Comparison of ENCODE assay signal across 6 cellular contexts in genomic region chr22:42953772-42954171, GRCh38.
DNase-seq lines count a peak whose midpoint lies in the region; ATAC-seq, FAIRE-seq and TF ChIP-seq lines count a peak whose summit lies in the region.
"Not testable (repeated sequence)": the region's sequence is repeated elsewhere in the genome, so short reads cannot be mapped to it uniquely, and the experiment has no call there.

No MANE protein-coding gene starts in this region.

- not testable (repeated sequence) for H3K36me3 ChIP-seq in esophagus muscularis mucosa, tibial artery

- FAIRE-seq in GM12891 (lab: Jason Lieb, UNC) = peak; percentile 55

- WGBS in esophagus muscularis mucosa = 82% methylated on average over 6 of the region's 6 CpGs

- not testable (repeated sequence) for H3K27me3 Mint-ChIP-seq in WTC11 (ENCODE audit: low read depth); neural crest cell (ENCODE audit: low read depth)

- H3K4me3 Mint-ChIP-seq in WTC11, neural crest cell: not testable (repeated sequence)

- peak overlapping the region; percentile 92 for H3K27ac Mint-ChIP-seq in WTC11
- peak overlapping the region; percentile 38 for H3K27ac Mint-ChIP-seq in neural crest cell (ENCODE audit: unreplicated experiment)

- peaks cover 12% of the 10 kb centered on the region for H3K9me3 Mint-ChIP-seq in WTC11
- H3K9me3 Mint-ChIP-seq in neural crest cell = not testable (repeated sequence)

- not testable (repeated sequence) for DNase-seq in GM12891 (ENCODE audit: insufficient read length, low spot score); WTC11 (ENCODE audit: low spot score); esophagus muscularis mucosa (ENCODE audit: extremely low spot score); left colon; neural crest cell (ENCODE audit: low read depth, low spot score); tibial artery

- not testable (repeated sequence) for H3K27me3 ChIP-seq in esophagus muscularis mucosa, tibial artery

- not testable (repeated sequence) for H3K4me3 ChIP-seq in esophagus muscularis mucosa, tibial artery

- POLR2A ChIA-PET in WTC11 (lab: Charles Lee) = not testable (repeated sequence)

- TF ChIP-seq EP300 in esophagus muscularis mucosa (IDR thresholded peaks at IDR 0.05) = not testable (repeated sequence)

- peaks cover 11% of the 10 kb centered on the region for H3K36me3 Mint-ChIP-seq in WTC11
- not testable (repeated sequence) for H3K36me3 Mint-ChIP-seq in neural crest cell (ENCODE audit: low read depth)

- H3K4me1 Mint-ChIP-seq in WTC11 (peaks cover 59% of the 10 kb centered on the region), neural crest cell (peaks cover 68% of the 10 kb centered on the region)

- H3K27ac ChIP-seq in esophagus muscularis mucosa (replicated peaks in 1 of 4) (peak overlapping the region; percentile 7 to 95 (median 20)), tibial artery (peak overlapping the region; percentile 14 to 96)

- H3K4me1 ChIP-seq in esophagus muscularis mucosa = peaks cover 36 to 88% (median 85%) of the 10 kb centered on the region in 4 donors
- peaks cover 0 to 91% (median 37%) of the 10 kb centered on the region in 4 donors for H3K4me1 ChIP-seq in tibial artery

- not testable (repeated sequence) for ATAC-seq in WTC11
- ATAC-seq in left colon = peak; percentile 61

- TF ChIP-seq CTCF in WTC11 (IDR thresholded peaks at IDR 0.05); esophagus muscularis mucosa (IDR thresholded peaks at IDR 0.05); neural crest cell (conservative IDR thresholded peaks at IDR 0.05); tibial artery (IDR thresholded peaks at IDR 0.05): not testable (repeated sequence)

- intact Hi-C loops in esophagus muscularis mucosa (cut with DNase I); left colon (cut with DNase I, micrococcal nuclease); tibial artery (cut with DNase I; ENCODE audit: low total_unique reads): not testable (repeated sequence)

- H3K9me3 ChIP-seq in esophagus muscularis mucosa, tibial artery: not testable (repeated sequence)

- CTCF ChIA-PET in WTC11 (lab: Charles Lee) = interaction anchor here (0.7 kb wide), 1 partner anchor 97 kb away, joined by 3 read pairs; no protein-coding TSS in a partner anchor

- TF ChIP-seq POLR2A in GM12891 (IDR thresholded peaks at IDR 0.05; ENCODE audit: low read depth, low read length); esophagus muscularis mucosa (IDR thresholded peaks at IDR 0.05; ENCODE audit: low read depth): not testable (repeated sequence)
